ENCODE assay signal across 17 cellular contexts in genomic region chr3:10334042-10334441, GRCh38. TPM values are rescaled to one million over a fixed set of nuclear protein-coding genes. Genes with fewer than 3 reads are reported as not detected.
"Had no signal": no experiment of that assay in that cellular context is flagged by ENCODE, and none has a peak within 500 bp of the region (broad histone marks: within the 10 kb centered on the region; RNA-seq: fewer than 3 reads in every experiment).

No MANE protein-coding gene starts in this region.

- DNase-seq: activated CD4-positive, alpha-beta T cell treated with anti-CD3 and anti-CD28 coated beads, Interleukin-2, amount 50 U/mL, for 1 hour; activated CD8-positive, alpha-beta memory T cell treated with anti-CD3 and anti-CD28 coated beads for 24 hours; activated naive CD4-positive, alpha-beta T cell; left colon; mucosa of descending colon; naive thymus-derived CD8-positive, alpha-beta T cell; small intestine; stimulated activated CD4-positive, alpha-beta T cell treated with anti-CD3 and anti-CD28 coated beads, Interleukin-4, amount 100 ng/mL, for 4 hours; stimulated activated CD8-positive, alpha-beta memory T cell treated with anti-CD3 and anti-CD28 coated beads, Interleukin-4, amount 100 ng/mL, for 48 hours; stimulated activated naive CD4-positive, alpha-beta T cell treated with Interleukin-2 at 50 U/mL for 16 hours; uterus had no signal

- ATAC-seq: activated CD4-positive, CD25-positive, alpha-beta regulatory T cell treated with anti-CD3 and anti-CD28 coated beads, Interleukin-2, amount 50 U/mL, for 24 hours; left colon; mucosa of descending colon; right cardiac atrium had no signal

- H3K36me3 ChIP-seq: neutrophil, uterus had no signal

- H3K9me3 ChIP-seq: mucosa of descending colon, neutrophil, tibial nerve, uterus had no signal

- H3K27me3 ChIP-seq: uterus had no signal

- H3K27ac ChIP-seq: neutrophil, tibial nerve, uterus had no signal

- H3K36me3 Mint-ChIP-seq: naive thymus-derived CD8-positive, alpha-beta T cell had no signal

- H3K4me3 ChIP-seq: lung, mucosa of descending colon, tibial nerve, uterus had no signal

- H3K4me3 Mint-ChIP-seq: naive thymus-derived CD8-positive, alpha-beta T cell; T-helper 2 cell treated with Interferon-gamma antibody and Interleukin-4, amounts not matched to agents 5 μg/mL and 100 μg/mL, for 36 hours had no signal

- H3K9me3 Mint-ChIP-seq: naive thymus-derived CD8-positive, alpha-beta T cell; T-helper 2 cell treated with Interferon-gamma antibody and Interleukin-4, amounts not matched to agents 5 μg/mL and 100 μg/mL, for 36 hours had no signal

- H3K4me1 ChIP-seq: tibial nerve, uterus had no signal

RNA-seq across cellular contexts. Expression of gene GHRL, which starts 41.3 kb away (rescaled TPM):
- total RNA-seq: right cardiac atrium had no signal
